4 cellular contexts compared by ENCODE assay signal in genomic region chr5:170446365-170446764, GRCh38. TPM values are rescaled to one million over a fixed set of nuclear protein-coding genes. Genes with fewer than 3 reads are reported as not detected.
"Had no signal": no experiment of that assay in that cellular context is flagged by ENCODE, and none has a peak within 500 bp of the region (broad histone marks: within the 10 kb centered on the region; RNA-seq: fewer than 3 reads in every experiment).

No MANE protein-coding gene starts in this region.

- H3K4me3 ChIP-seq: GM12878 had no signal

- ATAC-seq: GM12878 had no signal

- DNase-seq: GDM1, GF-D8 had no signal

RNA-seq across cellular contexts. Expression of gene KCNMB1, which starts 57.2 kb away (rescaled TPM):
- total RNA-seq: G401 had no signal

RNA-seq across cellular contexts. Expression of gene KCNIP1, which starts 57.5 kb away (rescaled TPM):
- total RNA-seq: G401, GM12878 had no signal
- polyA plus RNA-seq: GM12878 had no signal
